In genomic region chr4:76182463-76182862, GRCh38 we compare ENCODE assay signal across 20 cellular contexts. TPM values are rescaled to one million over a fixed set of nuclear protein-coding genes. Genes with fewer than 3 reads are reported as not detected.
A peak's percentile ranks its signal among the peaks of the same experiment; 100 is the strongest.
DNase-seq lines count a peak whose midpoint lies in the region; ATAC-seq and TF ChIP-seq lines count a peak whose summit lies in the region.
"Had no signal": no experiment of that assay in that cellular context is flagged by ENCODE, and none has a peak within 500 bp of the region (broad histone marks: within the 10 kb centered on the region; RNA-seq: fewer than 3 reads in every experiment).

No MANE protein-coding gene starts in this region.

- no peaks in the 10 kb centered on the region for H3K27me3 ChIP-seq in mammary epithelial cell (ENCODE audit: insufficient read depth, low read length)

- DNase-seq in RWPE1 (ENCODE audit: low spot score) (peak; percentile 38), mammary epithelial cell (peak; percentile 66), epithelial cell of prostate (ENCODE audit: low read depth, low spot score) (peak; percentile 24), LoVo (ENCODE audit: low spot score) (no peak), SKM-1 treated with dmso at 0.1 percent for 144 hours (lab: John Stamatoyannopoulos, UW; ENCODE audit: unreplicated experiment) (no peak)
- no peak for DNase-seq in stimulated activated effector memory CD8-positive, alpha-beta T cell treated with anti-CD3 and anti-CD28 coated beads, Interleukin-12 subunit alpha, Interleukin-12 subunit beta, amount 100 ng/mL, for 72 hours (ENCODE audit: low spot score in 2 of 2)
- DNase-seq: 8988T; ACHN; C1 segment of cervical spinal cord; Calu3; CD4-positive, alpha-beta memory T cell; COR-L47; DMS53; DMS79 treated with DMSO at 0.1 percent for 48 hours; GF-D8; H9 had no signal

- no peaks in the 10 kb centered on the region for H4K20me1 ChIP-seq in mammary epithelial cell (ENCODE audit: insufficient read depth, low read length)

- TF ChIP-seq CTCF in RWPE1 (conservative IDR thresholded peaks at IDR 0.05; ENCODE audit: low read depth) (no peak), mammary epithelial cell (conservative IDR thresholded peaks at IDR 0.05 in 1 of 2, IDR thresholded peaks at IDR 0.05 in 1 of 2; ENCODE audit: extremely low read depth in 1 of 2, insufficient read depth in 1 of 2, low read depth in 1 of 2, low read length in 2 of 2) (no peak)

- peaks cover 9% of the 10 kb centered on the region for H3K79me2 ChIP-seq in mammary epithelial cell (ENCODE audit: insufficient read depth, low read length)

- H3K27ac Mint-ChIP-seq in stimulated activated effector memory CD8-positive, alpha-beta T cell treated with anti-CD3 and anti-CD28 coated beads, Interleukin-12 subunit alpha, Interleukin-12 subunit beta, amount 100 ng/mL, for 72 hours = peak overlapping the region; percentile 50
- H3K27ac Mint-ChIP-seq: GM23338, H9 had no signal

- BruUV-seq in mammary epithelial cell (replicated peaks; lab: Mats Ljungman, UMichigan) = no TSS peak

- H3K4me3 ChIP-seq in mammary epithelial cell (replicated peaks in 1 of 3; ENCODE audit: insufficient read depth in 1 of 3, low read depth in 2 of 3, low read length in 3 of 3) = no peak overlapping the region
- H3K4me3 ChIP-seq: A549, GM23338 had no signal

- 77% methylated on average over 5 of the region's 5 CpGs for WGBS in mammary epithelial cell (ENCODE audit: low coverage, missing lambda C conversion rate)

- no peaks in the 10 kb centered on the region for H3K9me3 Mint-ChIP-seq in stimulated activated effector memory CD8-positive, alpha-beta T cell treated with anti-CD3 and anti-CD28 coated beads, Interleukin-12 subunit alpha, Interleukin-12 subunit beta, amount 100 ng/mL, for 72 hours
- H3K9me3 Mint-ChIP-seq: CD4-positive, alpha-beta memory T cell; GM23338; H9 had no signal

- no peaks in the 10 kb centered on the region for H3K9me3 ChIP-seq in mammary epithelial cell (replicated peaks; ENCODE audit: insufficient read depth, low read length)
- H3K9me3 ChIP-seq: A549 had no signal

- H3K4me3 Mint-ChIP-seq in stimulated activated effector memory CD8-positive, alpha-beta T cell treated with anti-CD3 and anti-CD28 coated beads, Interleukin-12 subunit alpha, Interleukin-12 subunit beta, amount 100 ng/mL, for 72 hours = no peak overlapping the region
- H3K4me3 Mint-ChIP-seq: CD4-positive, alpha-beta memory T cell; GM23338; H9 had no signal

- no peak overlapping the region for H3K9ac ChIP-seq in mammary epithelial cell (ENCODE audit: insufficient read depth, low read length)

- intact Hi-C loops in mammary epithelial cell (cut with micrococcal nuclease) = no loop called here

- no peak overlapping the region for H3K4me2 ChIP-seq in mammary epithelial cell (ENCODE audit: insufficient read depth, low read depth, low read length)
- H3K4me2 ChIP-seq: A549, GM23338 had no signal

- no peaks in the 10 kb centered on the region for H3K4me1 ChIP-seq in mammary epithelial cell (ENCODE audit: insufficient read depth, low read length)
- H3K4me1 ChIP-seq: A549 had no signal

- in situ Hi-C loops in mammary epithelial cell (cut with MboI; ENCODE audit: low sequenced_read_pairs in 2 of 2) = loop anchor here in 1 of 2 donors (25.0 kb wide), 1 partner anchor 130 kb away; the partner anchor contains the start of gene STBD1

- H3K4me1 Mint-ChIP-seq in stimulated activated effector memory CD8-positive, alpha-beta T cell treated with anti-CD3 and anti-CD28 coated beads, Interleukin-12 subunit alpha, Interleukin-12 subunit beta, amount 100 ng/mL, for 72 hours = no peaks in the 10 kb centered on the region
- H3K4me1 Mint-ChIP-seq: GM23338, H9 had no signal

- ATAC-seq in stimulated activated effector memory CD8-positive, alpha-beta T cell treated with anti-CD3 and anti-CD28 coated beads, Interleukin-12 subunit alpha, Interleukin-12 subunit beta, amount 100 ng/mL, for 72 hours = no peak
- ATAC-seq in HG03565 (IDR thresholded peaks at IDR 0.05; ENCODE audit: unreplicated experiment) = no peak
- ATAC-seq: A549, GM23338, HCT116 had no signal

- POLR2A ChIA-PET in RWPE1 (lab: Yijun Ruan, JAX; ENCODE audit: low non-redundant PET) = no interaction called here

- CTCF ChIA-PET in RWPE1 (lab: Yijun Ruan, JAX) = interaction anchor here (0.7 kb wide), 1 partner anchor 234 kb away, joined by 3 read pairs; no protein-coding TSS in a partner anchor
- CTCF ChIA-PET in mammary epithelial cell (lab: Charles Lee; ENCODE audit: low non-redundant PET) = no interaction called here

- H3K27ac ChIP-seq in RWPE1 = no peak overlapping the region
- no peak overlapping the region for H3K27ac ChIP-seq in mammary epithelial cell (ENCODE audit: insufficient read depth, low read depth, low read length)
- no peak overlapping the region for H3K27ac ChIP-seq in epithelial cell of prostate
- H3K27ac ChIP-seq: A549 had no signal

- dilution Hi-C loops in mammary epithelial cell (cut with HindIII; ENCODE audit: low sequenced_read_pairs) = no loop called here

- peaks cover 6% of the 10 kb centered on the region for H3K36me3 Mint-ChIP-seq in stimulated activated effector memory CD8-positive, alpha-beta T cell treated with anti-CD3 and anti-CD28 coated beads, Interleukin-12 subunit alpha, Interleukin-12 subunit beta, amount 100 ng/mL, for 72 hours

- no peak overlapping the region for H2AFZ ChIP-seq in mammary epithelial cell (ENCODE audit: low read depth, low read length)
- H2AFZ ChIP-seq: GM23338 had no signal

- H3K36me3 ChIP-seq in mammary epithelial cell (ENCODE audit: insufficient read depth, low read length) = peaks cover 3% of the 10 kb centered on the region

RNA-seq across cellular contexts. Expression of gene SCARB2, which starts 31.2 kb away (rescaled TPM):
- 100 to 1,000 TPM in 1 of 2 donors, 10 to 100 TPM in 1; 75.6 to 103 TPM for total RNA-seq in mammary epithelial cell
- polyA plus RNA-seq in mammary epithelial cell = 41.9 TPM
- 131 TPM for polyA minus RNA-seq in mammary epithelial cell

RNA-seq across cellular contexts. Expression of gene NUP54, which starts 34.3 kb away (rescaled TPM):
- 10 to 100 TPM; 45.3 to 48.6 TPM for total RNA-seq in mammary epithelial cell
- 29.6 TPM for polyA plus RNA-seq in mammary epithelial cell
- 47.1 TPM for polyA minus RNA-seq in mammary epithelial cell

Comparison
In these comparisons a context has a peak if more than half of its experiments do, and no peak if none do; other contexts are left out.
1. DNase-seq: peak in RWPE1 (single experiment), mammary epithelial cell (single experiment) and epithelial cell of prostate (single experiment); none in stimulated activated effector memory CD8-positive, alpha-beta T cell treated with anti-CD3 and anti-CD28 coated beads, Interleukin-12 subunit alpha, Interleukin-12 subunit beta, amount 100 ng/mL, for 72 hours (0 of 2), LoVo (single experiment) and SKM-1 treated with dmso at 0.1 percent for 144 hours (single experiment).